8 cellular contexts compared by ENCODE assay signal in genomic region chr20:45138451-45139300, GRCh38. TPM values are rescaled to one million over a fixed set of nuclear protein-coding genes. Genes with fewer than 3 reads are reported as not detected.
DNase-seq lines count a peak whose midpoint lies in the region; ATAC-seq and TF ChIP-seq lines count a peak whose summit lies in the region.

No MANE protein-coding gene starts in this region.

- no peak overlapping the region for H3K27ac Mint-ChIP-seq in activated T-helper 2 cell treated with anti-CD3 and anti-CD28 coated beads, Interferon-gamma antibody, Interleukin-2, Interleukin-4, amounts not matched to agents 10 μg/mL and 5 μg/mL and 100 μg/mL, durations not matched to agents 14 hours and 24 hours and 36 hours

- peak; percentile 36 for TF ChIP-seq CTCF in left ventricle myocardium inferior (IDR thresholded peaks at IDR 0.05; ENCODE audit: borderline replicate concordance)

- H3K27me3 ChIP-seq in left ventricle myocardium inferior (ENCODE audit: low read depth) = peaks cover 49% of the 10 kb centered on the region

- no peaks in the 10 kb centered on the region for H3K9me3 Mint-ChIP-seq in activated T-helper 2 cell treated with anti-CD3 and anti-CD28 coated beads, Interferon-gamma antibody, Interleukin-2, Interleukin-4, amounts not matched to agents 10 μg/mL and 5 μg/mL and 100 μg/mL, durations not matched to agents 14 hours and 24 hours and 36 hours

- peak; percentile 32 for DNase-seq in SIG-M5 treated with dmso at 0.1 percent for 504 hours (lab: John Stamatoyannopoulos, UW; ENCODE audit: unreplicated experiment)
- DNase-seq in SIG-M5 (lab: John Stamatoyannopoulos, UW) = no peak
- peak; percentile 83 for DNase-seq in OCI-M1 (lab: John Stamatoyannopoulos, UW)
- peak; percentile 46 for DNase-seq in activated T-helper 2 cell treated with anti-CD3 and anti-CD28 coated beads, Interferon-gamma antibody, Interleukin-2, Interleukin-4, amounts not matched to agents 10 μg/mL and 5 μg/mL and 100 μg/mL, durations not matched to agents 14 hours and 24 hours and 36 hours (ENCODE audit: low spot score)
- peak; percentile 31 for DNase-seq in left ventricle myocardium inferior
- DNase-seq in stimulated activated CD4-positive, alpha-beta T cell treated with anti-CD3 and anti-CD28 coated beads, Interleukin-12 subunit alpha, Interleukin-12 subunit beta, amount 100 ng/mL, for 4 hours = peak; percentile 48

- H3K4me3 ChIP-seq in left ventricle myocardium inferior = no peak overlapping the region

- H3K9me3 ChIP-seq in left ventricle myocardium inferior (replicated peaks) = peaks cover 6% of the 10 kb centered on the region

- H3K4me1 Mint-ChIP-seq in activated T-helper 2 cell treated with anti-CD3 and anti-CD28 coated beads, Interferon-gamma antibody, Interleukin-2, Interleukin-4, amounts not matched to agents 10 μg/mL and 5 μg/mL and 100 μg/mL, durations not matched to agents 14 hours and 24 hours and 36 hours (ENCODE audit: low read depth) = no peaks in the 10 kb centered on the region

- H3K4me3 Mint-ChIP-seq in activated T-helper 2 cell treated with anti-CD3 and anti-CD28 coated beads, Interferon-gamma antibody, Interleukin-2, Interleukin-4, amounts not matched to agents 10 μg/mL and 5 μg/mL and 100 μg/mL, durations not matched to agents 14 hours and 24 hours and 36 hours (ENCODE audit: low read depth) = no peak overlapping the region

- no peak overlapping the region for H3K27ac ChIP-seq in left ventricle myocardium inferior (replicated peaks)

- no peaks in the 10 kb centered on the region for H3K36me3 ChIP-seq in left ventricle myocardium inferior

- no peaks in the 10 kb centered on the region for H3K36me3 Mint-ChIP-seq in activated T-helper 2 cell treated with anti-CD3 and anti-CD28 coated beads, Interferon-gamma antibody, Interleukin-2, Interleukin-4, amounts not matched to agents 10 μg/mL and 5 μg/mL and 100 μg/mL, durations not matched to agents 14 hours and 24 hours and 36 hours (ENCODE audit: low read depth)

- peaks cover 8% of the 10 kb centered on the region for H3K27me3 Mint-ChIP-seq in activated T-helper 2 cell treated with anti-CD3 and anti-CD28 coated beads, Interferon-gamma antibody, Interleukin-2, Interleukin-4, amounts not matched to agents 10 μg/mL and 5 μg/mL and 100 μg/mL, durations not matched to agents 14 hours and 24 hours and 36 hours (ENCODE audit: low read depth)

- ATAC-seq in HG02981 (IDR thresholded peaks at IDR 0.05; ENCODE audit: unreplicated experiment) (no peak), HG02763 (IDR thresholded peaks at IDR 0.05; ENCODE audit: unreplicated experiment) (no peak)

- no peaks in the 10 kb centered on the region for H3K4me1 ChIP-seq in left ventricle myocardium inferior

- intact Hi-C loops in activated T-helper 2 cell treated with anti-CD3 and anti-CD28 coated beads, Interferon-gamma antibody, Interleukin-2, Interleukin-4, amounts not matched to agents 10 μg/mL and 5 μg/mL and 100 μg/mL, durations not matched to agents 14 hours and 24 hours and 36 hours (cut with micrococcal nuclease) = loop anchor here (5.0 kb wide), 1 partner anchor 154 kb away; no protein-coding TSS in a partner anchor
- intact Hi-C loops in left ventricle myocardium inferior (cut with micrococcal nuclease) = no loop called here

RNA-seq across cellular contexts. Expression of gene WFDC12, which starts 14.4 kb away (rescaled TPM):
- total RNA-seq in activated T-helper 2 cell treated with anti-CD3 and anti-CD28 coated beads, Interferon-gamma antibody, Interleukin-2, Interleukin-4, amounts not matched to agents 10 μg/mL and 5 μg/mL and 100 μg/mL, durations not matched to agents 14 hours and 24 hours and 36 hours = not detected in 2 replicates
- not detected for total RNA-seq in left ventricle myocardium inferior

RNA-seq across cellular contexts. Expression of gene WFDC5, which starts 23.7 kb away (rescaled TPM):
- not detected in 2 replicates for total RNA-seq in activated T-helper 2 cell treated with anti-CD3 and anti-CD28 coated beads, Interferon-gamma antibody, Interleukin-2, Interleukin-4, amounts not matched to agents 10 μg/mL and 5 μg/mL and 100 μg/mL, durations not matched to agents 14 hours and 24 hours and 36 hours
- total RNA-seq in left ventricle myocardium inferior = not detected

RNA-seq across cellular contexts. Expression of gene PI3, which starts 36.0 kb away (rescaled TPM):
- total RNA-seq in activated T-helper 2 cell treated with anti-CD3 and anti-CD28 coated beads, Interferon-gamma antibody, Interleukin-2, Interleukin-4, amounts not matched to agents 10 μg/mL and 5 μg/mL and 100 μg/mL, durations not matched to agents 14 hours and 24 hours and 36 hours = not detected in 2 replicates
- total RNA-seq in left ventricle myocardium inferior = not detected

RNA-seq across cellular contexts. Expression of gene KCNS1, which starts 37.7 kb away (rescaled TPM):
- total RNA-seq in activated T-helper 2 cell treated with anti-CD3 and anti-CD28 coated beads, Interferon-gamma antibody, Interleukin-2, Interleukin-4, amounts not matched to agents 10 μg/mL and 5 μg/mL and 100 μg/mL, durations not matched to agents 14 hours and 24 hours and 36 hours = 0.18 and 0.21 TPM in 2 replicates
- 0.14 TPM for total RNA-seq in left ventricle myocardium inferior
